Comparison of ENCODE assay signal across 8 cellular contexts in the genomic region with DNA sequence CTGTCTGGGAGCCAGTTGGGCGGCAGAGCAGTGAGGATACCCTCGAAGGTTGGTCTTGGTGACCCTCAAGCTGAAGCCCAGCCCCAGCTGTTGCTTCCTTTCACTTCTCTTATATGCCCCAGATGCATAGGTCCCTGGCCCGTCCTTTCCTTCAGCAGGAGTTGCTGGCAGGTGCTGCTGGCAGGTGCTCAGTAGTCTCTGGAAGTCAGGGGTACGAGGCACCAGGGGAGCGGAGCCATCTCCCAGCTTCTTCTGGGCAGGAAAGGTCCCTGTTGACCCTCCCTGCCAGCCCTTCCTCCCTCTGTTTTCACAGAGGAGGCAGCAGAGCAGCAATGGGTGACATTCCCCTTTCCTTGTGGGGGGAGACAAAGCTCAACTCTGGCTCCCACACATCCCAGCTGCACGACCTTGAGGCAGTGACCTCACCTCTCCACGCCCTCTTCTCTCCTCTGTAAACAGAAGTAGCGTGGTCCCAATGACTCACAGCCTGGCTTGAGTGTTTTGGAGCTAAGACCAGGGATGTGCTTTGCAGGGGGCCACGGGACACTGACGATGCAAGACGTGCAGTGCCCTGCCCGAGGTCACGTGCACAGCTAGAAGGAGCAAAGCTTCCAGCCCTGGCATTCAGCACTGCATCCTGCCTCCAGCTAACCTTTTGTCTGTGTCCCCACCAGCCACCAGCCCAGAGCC. TPM values are rescaled to one million over a fixed set of nuclear protein-coding genes. Genes with fewer than 3 reads are reported as not detected.
DNase-seq lines count a peak whose midpoint lies in the region; ATAC-seq and TF ChIP-seq lines count a peak whose summit lies in the region.
"Had no signal": no experiment of that assay in that cellular context is flagged by ENCODE, and none has a peak within 500 bp of the region (broad histone marks: within the 10 kb centered on the region; RNA-seq: fewer than 3 reads in every experiment).

No MANE protein-coding gene starts in this region.

- no peaks in the 10 kb centered on the region for H3K27me3 Mint-ChIP-seq in MCF 10A (ENCODE audit: insufficient read depth, unreplicated experiment)

- peaks cover 17% of the 10 kb centered on the region for H3K4me1 Mint-ChIP-seq in MCF 10A (ENCODE audit: insufficient read depth, unreplicated experiment)

- BruUV-seq in MCF 10A (replicated peaks; lab: Mats Ljungman, UMichigan) = no TSS peak

- no peaks in the 10 kb centered on the region for H3K27me3 ChIP-seq in left lung
- H3K27me3 ChIP-seq in thoracic aorta (replicated peaks; ENCODE audit: insufficient read depth) = no peaks in the 10 kb centered on the region

- H3K4me1 ChIP-seq in left lung (peaks cover 15 to 41% of the 10 kb centered on the region in 2 donors), thoracic aorta (ENCODE audit: control insufficient read depth in 1 of 2, low read depth in 2 of 2) (peaks cover 19 to 50% of the 10 kb centered on the region in 2 donors)

- H3K27ac ChIP-seq in left lung (peak overlapping the region; percentile 82 to 85), thoracic aorta (peak overlapping the region; percentile 87 to 90)

- no peak for TF ChIP-seq EP300 in Ishikawa (IDR thresholded peaks at IDR 0.05; ENCODE audit: borderline replicate concordance)

- intact Hi-C loops in MCF 10A (cut with micrococcal nuclease) (loop anchor here (2.0 kb wide), 1 partner anchor 49 kb away; a partner anchor contains a TSS), left lung (cut with DNase I) (no loop called here)

- DNase-seq in MCF 10A (ENCODE audit: unreplicated experiment) = peak; percentile 76
- peak in 1 of 2 donors; percentile 71 for DNase-seq in left lung
- no peak for DNase-seq in thoracic aorta (ENCODE audit: low spot score)
- DNase-seq in GM19238 (ENCODE audit: insufficient read length, low spot score) = no peak
- DNase-seq in stimulated activated CD4-positive, alpha-beta T cell treated with anti-CD3 and anti-CD28 coated beads, Interleukin-4, amount 100 ng/mL, for 4 hours = no peak
- DNase-seq in stimulated activated CD4-positive, alpha-beta T cell treated with anti-CD3 and anti-CD28 coated beads, Interleukin-4, amount 100 ng/mL, for 24 hours = no peak
- DNase-seq: activated CD4-positive, alpha-beta T cell treated with anti-CD3 and anti-CD28 coated beads, Interleukin-2, amount 50 U/mL, for 4 hours had no signal

- H3K9me3 ChIP-seq in left lung (no peaks in the 10 kb centered on the region), thoracic aorta (no peaks in the 10 kb centered on the region)

- H3K36me3 ChIP-seq in left lung = peaks cover 0 to 100% of the 10 kb centered on the region in 2 donors
- peaks cover 9% of the 10 kb centered on the region for H3K36me3 ChIP-seq in thoracic aorta

- H3K4me3 ChIP-seq in left lung = no peak overlapping the region
- peak overlapping the region; percentile 38 for H3K4me3 ChIP-seq in thoracic aorta

- no peaks in the 10 kb centered on the region for H3K9me3 Mint-ChIP-seq in MCF 10A (ENCODE audit: unreplicated experiment)

- H3K4me3 Mint-ChIP-seq in MCF 10A (ENCODE audit: unreplicated experiment) = no peak overlapping the region

- POLR2A ChIA-PET in MCF 10A (lab: Yijun Ruan, JAX) = interaction anchor here (0.6 to 1.1 kb wide), 2 partner anchors 265 to 275 kb away, joined by 3 read pairs; no protein-coding TSS in a partner anchor

- CTCF ChIA-PET in MCF 10A (lab: Yijun Ruan, JAX) = interaction anchor here (0.6 to 5.6 kb wide), 9 partner anchors 11 to 350 kb away, joined by 3 to 38 read pairs (median 3); a partner anchor contains a TSS

- no peak for TF ChIP-seq RAD21 in Ishikawa (IDR thresholded peaks at IDR 0.05; ENCODE audit: low read depth)

- peak overlapping the region; percentile 67 for H3K27ac Mint-ChIP-seq in MCF 10A (ENCODE audit: low read depth, unreplicated experiment)

- H3K36me3 Mint-ChIP-seq in MCF 10A (ENCODE audit: insufficient read depth, unreplicated experiment) = peaks cover 12% of the 10 kb centered on the region

- peak; percentile 64 for ATAC-seq in left lung
- ATAC-seq in thoracic aorta (ENCODE audit: insufficient number of reproducible peaks, low FRiP score, low read depth) = no peak

- TF ChIP-seq CTCF in MCF 10A (IDR thresholded peaks at IDR 0.05; ENCODE audit: unreplicated experiment) = no peak
- TF ChIP-seq CTCF in left lung (IDR thresholded peaks at IDR 0.05) = no peak
- no peak for TF ChIP-seq CTCF in thoracic aorta (IDR thresholded peaks at IDR 0.05)

TF ChIP-seq in Ishikawa, 13 proteins besides CTCF, POLR2A, EP300 and RAD21:
- TF ChIP-seq, protein P1, sequence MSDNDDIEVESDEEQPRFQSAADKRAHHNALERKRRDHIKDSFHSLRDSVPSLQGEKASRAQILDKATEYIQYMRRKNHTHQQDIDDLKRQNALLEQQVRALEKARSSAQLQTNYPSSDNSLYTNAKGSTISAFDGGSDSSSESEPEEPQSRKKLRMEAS (IDR thresholded peaks at IDR 0.05) = 0 out of 2 replicates have a peak, but pooled peaks have one; percentile 23
- TF ChIP-seq FOXM1 (IDR thresholded peaks at IDR 0.05; ENCODE audit: borderline replicate concordance, low read depth) = no peak
- TF ChIP-seq, protein P2, sequence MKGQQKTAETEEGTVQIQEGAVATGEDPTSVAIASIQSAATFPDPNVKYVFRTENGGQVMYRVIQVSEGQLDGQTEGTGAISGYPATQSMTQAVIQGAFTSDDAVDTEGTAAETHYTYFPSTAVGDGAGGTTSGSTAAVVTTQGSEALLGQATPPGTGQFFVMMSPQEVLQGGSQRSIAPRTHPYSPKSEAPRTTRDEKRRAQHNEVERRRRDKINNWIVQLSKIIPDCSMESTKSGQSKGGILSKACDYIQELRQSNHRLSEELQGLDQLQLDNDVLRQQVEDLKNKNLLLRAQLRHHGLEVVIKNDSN (IDR thresholded peaks at IDR 0.05) = peak; percentile 71

RNA-seq across cellular contexts. Expression of a gene that starts 49.6 kb away (rescaled TPM):
- 4.6 and 7.6 TPM in 2 replicates for total RNA-seq in MCF 10A (2022)
- total RNA-seq in left lung = 100 to 1,000 TPM in 1 of 2 donors, 10 to 100 TPM in 1; 32.2 to 134 TPM
- total RNA-seq in thoracic aorta = 10 to 100 TPM; 33.5 to 45.5 TPM
